8 cellular contexts compared by ENCODE assay signal in genomic region chr9:33164138-33164809, GRCh38. TPM values are rescaled to one million over a fixed set of nuclear protein-coding genes. Genes with fewer than 3 reads are reported as not detected.
A peak's percentile ranks its signal among the peaks of the same experiment; 100 is the strongest.
DNase-seq lines count a peak whose midpoint lies in the region; ATAC-seq and TF ChIP-seq lines count a peak whose summit lies in the region.

No MANE protein-coding gene starts in this region.

- H3K27me3 Mint-ChIP-seq in activated naive CD4-positive, alpha-beta T cell treated with anti-CD3 and anti-CD28 coated beads for 36 hours (ENCODE audit: low read depth) = no peaks in the 10 kb centered on the region
- no peaks in the 10 kb centered on the region for H3K27me3 Mint-ChIP-seq in naive B cell

- no peaks in the 10 kb centered on the region for H3K36me3 ChIP-seq in mammary epithelial cell (ENCODE audit: insufficient read depth, low read length)

- peak overlapping the region; percentile 98 for H3K9ac ChIP-seq in mammary epithelial cell (ENCODE audit: insufficient read depth, low read length)

- peaks cover 11% of the 10 kb centered on the region for H3K36me3 Mint-ChIP-seq in activated naive CD4-positive, alpha-beta T cell treated with anti-CD3 and anti-CD28 coated beads for 36 hours (ENCODE audit: low read depth)
- no peaks in the 10 kb centered on the region for H3K36me3 Mint-ChIP-seq in naive B cell

- peak overlapping the region; percentile 97 for H3K27ac Mint-ChIP-seq in activated naive CD4-positive, alpha-beta T cell treated with anti-CD3 and anti-CD28 coated beads for 36 hours
- peak overlapping the region; percentile 68 to 98 (median 96) for H3K27ac Mint-ChIP-seq in naive B cell

- peak overlapping the region; percentile 78 for H3K4me2 ChIP-seq in mammary epithelial cell (ENCODE audit: insufficient read depth, low read depth, low read length)

- peak; percentile 35 for DNase-seq in activated naive CD4-positive, alpha-beta T cell treated with anti-CD3 and anti-CD28 coated beads for 36 hours
- DNase-seq in activated naive CD4-positive, alpha-beta T cell treated with anti-CD3 and anti-CD28 coated beads, Interleukin-2, amount 50 U/mL, for 16 hours = no peak
- DNase-seq in mammary epithelial cell = no peak
- DNase-seq in naive B cell = peak; percentile 56
- no peak for DNase-seq in NCI-H1930 (lab: John Stamatoyannopoulos, UW)
- no peak for DNase-seq in GM19240 (ENCODE audit: insufficient read length, low spot score)
- DNase-seq in COLO668 (lab: John Stamatoyannopoulos, UW; ENCODE audit: unreplicated experiment) = no peak

- peaks cover 70% of the 10 kb centered on the region for H3K4me1 ChIP-seq in mammary epithelial cell (ENCODE audit: insufficient read depth, low read length)

- peaks cover 76% of the 10 kb centered on the region for H3K4me1 Mint-ChIP-seq in activated naive CD4-positive, alpha-beta T cell treated with anti-CD3 and anti-CD28 coated beads for 36 hours (ENCODE audit: low read depth)
- peaks cover 75 to 89% (median 83%) of the 10 kb centered on the region in 3 donors for H3K4me1 Mint-ChIP-seq in naive B cell

- H3K4me3 Mint-ChIP-seq in activated naive CD4-positive, alpha-beta T cell treated with anti-CD3 and anti-CD28 coated beads for 36 hours = peak overlapping the region; percentile 67
- H3K4me3 Mint-ChIP-seq in naive B cell = peak overlapping the region; percentile 82 to 100 (median 92)

- peaks cover 76% of the 10 kb centered on the region for H3K79me2 ChIP-seq in mammary epithelial cell (ENCODE audit: insufficient read depth, low read length)

- no peak overlapping the region for H2AFZ ChIP-seq in mammary epithelial cell (ENCODE audit: low read depth, low read length)

- H4K20me1 ChIP-seq in mammary epithelial cell (ENCODE audit: insufficient read depth, low read length) = no peaks in the 10 kb centered on the region

- TF ChIP-seq CTCF in mammary epithelial cell (conservative IDR thresholded peaks at IDR 0.05 in 1 of 2, IDR thresholded peaks at IDR 0.05 in 1 of 2; ENCODE audit: extremely low read depth in 1 of 2, insufficient read depth in 1 of 2, low read depth in 1 of 2, low read length in 2 of 2) = no peak

- in situ Hi-C loops in mammary epithelial cell (cut with MboI; ENCODE audit: low sequenced_read_pairs in 2 of 2) = no loop called here

- peak overlapping the region; percentile 73 to 86 (median 81) for H3K4me3 ChIP-seq in mammary epithelial cell (replicated peaks in 1 of 3; ENCODE audit: insufficient read depth in 1 of 3, low read depth in 2 of 3, low read length in 3 of 3)

- dilution Hi-C loops in mammary epithelial cell (cut with HindIII; ENCODE audit: low sequenced_read_pairs) = loop anchor here (5.0 kb wide), 3 partner anchors 37 to 87 kb away; partner anchors contain the start of gene SMU1

- CTCF ChIA-PET in activated naive CD4-positive, alpha-beta T cell treated with anti-CD3 and anti-CD28 coated beads for 36 hours (lab: Charles Lee) = interaction anchor here (0.6 to 1.2 kb wide), 2 partner anchors 16 to 62 kb away, joined by 3 read pairs; no protein-coding TSS in a partner anchor
- CTCF ChIA-PET in mammary epithelial cell (lab: Charles Lee; ENCODE audit: low non-redundant PET) = no interaction called here

- intact Hi-C loops in activated naive CD4-positive, alpha-beta T cell treated with anti-CD3 and anti-CD28 coated beads for 36 hours (cut with micrococcal nuclease) = loop anchor here (10.0 kb wide), 1 partner anchor 881 kb away; the partner anchor contains the start of gene UBAP2
- intact Hi-C loops in mammary epithelial cell (cut with micrococcal nuclease) = loop anchor here (5.0 kb wide), 1 partner anchor 47 kb away; no protein-coding TSS in a partner anchor

- no peaks in the 10 kb centered on the region for H3K27me3 ChIP-seq in mammary epithelial cell (ENCODE audit: insufficient read depth, low read length)

- 22% methylated on average over 10 of the region's 11 CpGs for whole genome bisulfite sequencing in mammary epithelial cell (ENCODE audit: low coverage, missing lambda C conversion rate)

- peak; percentile 29 for ATAC-seq in HG03520 (IDR thresholded peaks at IDR 0.05; ENCODE audit: unreplicated experiment)
- peak in 1 of 2 donors; percentile 1 for ATAC-seq in naive B cell (ENCODE audit: low read depth in 2 of 2)

- BruUV-seq in mammary epithelial cell (replicated peaks; lab: Mats Ljungman, UMichigan) = no TSS peak

- no peaks in the 10 kb centered on the region for H3K9me3 ChIP-seq in mammary epithelial cell (replicated peaks; ENCODE audit: insufficient read depth, low read length)

- no peaks in the 10 kb centered on the region for H3K9me3 Mint-ChIP-seq in activated naive CD4-positive, alpha-beta T cell treated with anti-CD3 and anti-CD28 coated beads for 36 hours
- H3K9me3 Mint-ChIP-seq in naive B cell = no peaks in the 10 kb centered on the region

- H3K27ac ChIP-seq in mammary epithelial cell (ENCODE audit: insufficient read depth, low read depth, low read length) = peak overlapping the region; percentile 96

RNA-seq across cellular contexts. Expression of gene B4GALT1, which starts 2.9 kb away (rescaled TPM):
- total RNA-seq in activated naive CD4-positive, alpha-beta T cell treated with anti-CD3 and anti-CD28 coated beads for 36 hours = 10 to 100 TPM; 42.8 to 44.1 TPM
- total RNA-seq in mammary epithelial cell = 100 to 1,000 TPM in 1 of 2 donors, 10 to 100 TPM in 1; 82.2 to 135 TPM
- polyA plus RNA-seq in mammary epithelial cell (69.9 TPM), naive B cell (ENCODE audit: low read depth in 6 of 6) (100 to 1,000 TPM in 1 of 6 donors, 10 to 100 TPM in 5; 30.4 to 112 (median 72.8) TPM)
- polyA minus RNA-seq in mammary epithelial cell = 212 TPM

Comparison
In these comparisons a context has a peak if more than half of its experiments do, and no peak if none do; other contexts are left out.
1. DNase-seq: peak in activated naive CD4-positive, alpha-beta T cell treated with anti-CD3 and anti-CD28 coated beads for 36 hours (single experiment) and naive B cell (single experiment); none in activated naive CD4-positive, alpha-beta T cell treated with anti-CD3 and anti-CD28 coated beads, Interleukin-2, amount 50 U/mL, for 16 hours (single experiment), mammary epithelial cell (single experiment), NCI-H1930 (0 of 2), GM19240 (single experiment) and COLO668 (single experiment).